24 cellular contexts compared by ENCODE assay signal in the genomic region with DNA sequence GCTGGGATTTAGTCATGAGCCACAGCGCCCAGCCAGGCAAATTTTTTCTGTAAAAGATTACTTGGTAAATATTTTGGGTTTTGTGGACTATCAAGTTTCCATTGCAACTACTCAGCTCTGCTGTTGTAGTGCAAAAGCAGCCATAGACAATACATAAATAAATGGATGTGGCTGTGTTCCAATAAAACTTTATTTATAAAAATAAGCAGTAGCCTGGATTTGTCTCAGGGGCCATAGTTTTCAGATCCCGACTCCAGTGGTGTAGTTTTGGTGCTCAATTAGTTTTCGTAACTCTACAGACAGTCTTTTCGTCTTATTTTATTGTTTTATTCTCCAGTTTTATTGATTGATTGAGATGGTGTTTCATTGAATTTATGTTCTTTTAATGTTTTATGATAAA.
"Had no signal": no experiment of that assay in that cellular context is flagged by ENCODE, and none has a peak within 500 bp of the region (broad histone marks: within the 10 kb centered on the region; RNA-seq: fewer than 3 reads in every experiment).

No MANE protein-coding gene starts in this region.

- H2AFZ ChIP-seq: hepatocyte, parathyroid adenoma had no signal

- H3K4me2 ChIP-seq: hepatocyte had no signal

- H3K9ac ChIP-seq: parathyroid adenoma had no signal

- ATAC-seq: esophagus mucosa; gastroesophageal sphincter; heart left ventricle; left lobe of liver; natural killer cell; sciatic nerve; stimulated activated effector memory CD8-positive, alpha-beta T cell treated with anti-CD3 and anti-CD28 coated beads, Interleukin-12 subunit alpha, Interleukin-12 subunit beta, amount 100 ng/mL, for 72 hours had no signal

- H3K4me1 ChIP-seq: parathyroid adenoma, thyroid gland had no signal

- DNase-seq: dorsolateral prefrontal cortex; effector CD4-positive, alpha-beta T cell; endodermal cell; foreskin fibroblast; heart left ventricle; kidney; natural killer cell; stimulated activated CD4-positive, alpha-beta T cell treated with anti-CD3 and anti-CD28 coated beads, Interleukin-2, amount 100 ng/mL, for 24 hours; stimulated activated CD4-positive, alpha-beta T cell treated with anti-CD3 and anti-CD28 coated beads, Interleukin-4, amount 100 ng/mL, for 24 hours; stimulated activated naive CD4-positive, alpha-beta T cell treated with Interleukin-2 at 50 U/mL for 16 hours; stomach; thyroid gland; trophoblast cell had no signal

- H3K27ac ChIP-seq: dorsolateral prefrontal cortex, epithelial cell of prostate, gastroesophageal sphincter, heart left ventricle, hepatocyte, neutrophil, parathyroid adenoma, stomach, thyroid gland had no signal

- H3K36me3 ChIP-seq: gastroesophageal sphincter, heart left ventricle, neutrophil, stomach, thyroid gland had no signal

- H3K4me3 ChIP-seq: dorsolateral prefrontal cortex, gastroesophageal sphincter, heart left ventricle, hepatocyte, lung, stomach, thyroid gland had no signal

- H3K79me2 ChIP-seq: hepatocyte, parathyroid adenoma had no signal

- H3K9me3 ChIP-seq: gastroesophageal sphincter, heart left ventricle, neutrophil, stomach, thyroid gland had no signal

- H3K27me3 ChIP-seq: dorsolateral prefrontal cortex, gastroesophageal sphincter, heart left ventricle, hepatocyte, neutrophil, stomach, thyroid gland had no signal

- FAIRE-seq: colon, kidney had no signal
